ENCODE assay signal across 1 cellular context in the genomic region with DNA sequence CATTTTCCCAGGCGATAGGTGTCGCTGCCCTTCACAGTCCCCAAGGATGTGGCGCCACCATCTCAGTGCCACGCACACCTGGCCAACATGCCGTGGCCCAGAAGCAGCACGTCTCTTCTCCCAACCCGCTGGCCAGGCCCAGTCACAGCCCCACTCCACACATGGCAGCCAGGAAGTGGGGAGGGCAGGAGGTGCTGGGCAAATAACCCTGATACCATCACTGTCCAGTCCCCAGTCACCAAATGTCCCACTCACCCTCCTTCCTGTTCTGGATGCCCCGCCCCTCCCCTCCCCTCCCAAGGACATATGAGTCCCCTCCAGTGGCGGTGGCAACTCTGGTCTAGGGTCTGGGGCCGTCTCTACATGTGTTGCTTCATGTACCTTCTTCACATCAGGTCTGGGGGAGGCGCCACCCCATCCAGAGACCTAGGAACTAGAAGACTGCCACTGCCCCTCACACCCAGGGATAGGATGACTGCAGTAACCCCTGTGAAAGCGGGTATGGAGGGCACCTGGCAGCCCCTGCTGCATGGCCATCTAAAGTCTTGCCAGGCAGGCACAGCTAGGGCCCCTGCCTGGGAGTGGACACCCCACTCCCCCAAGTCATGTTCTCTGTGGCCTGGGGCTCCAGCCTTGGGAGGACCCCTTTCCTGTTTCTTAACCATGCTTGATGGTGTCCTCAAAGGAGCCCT.
A peak's percentile ranks its signal among the peaks of the same experiment; 100 is the strongest.
TF ChIP-seq lines count a peak whose summit lies in the region.

No MANE protein-coding gene starts in this region.

TF ChIP-seq in K562, 482 proteins besides CTCF, POLR2A, EP300 and RAD21 (continued from another document):
- TF ChIP-seq ZBTB11 (CRISPR knock-in tag; IDR thresholded peaks at IDR 0.05) (peak in 2 of 3 experiments; percentile 63 to 67; a peak in 4 of 6 replicates), ETV6 (IDR thresholded peaks at IDR 0.05; ENCODE audit: borderline replicate concordance in 1 of 2, low read depth in 2 of 2, low read length in 1 of 2) (no peak), ETV6 (CRISPR knock-in tag; IDR thresholded peaks at IDR 0.05; ENCODE audit: borderline replicate concordance) (no peak), NCOA1 (IDR thresholded peaks at IDR 0.05; ENCODE audit: low read depth) (no peak), GABPB1 (CRISPR knock-in tag; IDR thresholded peaks at IDR 0.05) (peak; percentile 73; the same call in 1 of the 2 replicates), BMI1 (IDR thresholded peaks at IDR 0.05; ENCODE audit: low read length) (no peak), MCM2 (IDR thresholded peaks at IDR 0.05; ENCODE audit: low read depth) (no peak), TARDBP (IDR thresholded peaks at IDR 0.05) (no peak), ZNF124 (CRISPR knock-in tag; IDR thresholded peaks at IDR 0.05) (no peak), NUFIP1 (IDR thresholded peaks at IDR 0.05; ENCODE audit: partially characterized antibody) (no peak)
- TF ChIP-seq, protein P1, sequence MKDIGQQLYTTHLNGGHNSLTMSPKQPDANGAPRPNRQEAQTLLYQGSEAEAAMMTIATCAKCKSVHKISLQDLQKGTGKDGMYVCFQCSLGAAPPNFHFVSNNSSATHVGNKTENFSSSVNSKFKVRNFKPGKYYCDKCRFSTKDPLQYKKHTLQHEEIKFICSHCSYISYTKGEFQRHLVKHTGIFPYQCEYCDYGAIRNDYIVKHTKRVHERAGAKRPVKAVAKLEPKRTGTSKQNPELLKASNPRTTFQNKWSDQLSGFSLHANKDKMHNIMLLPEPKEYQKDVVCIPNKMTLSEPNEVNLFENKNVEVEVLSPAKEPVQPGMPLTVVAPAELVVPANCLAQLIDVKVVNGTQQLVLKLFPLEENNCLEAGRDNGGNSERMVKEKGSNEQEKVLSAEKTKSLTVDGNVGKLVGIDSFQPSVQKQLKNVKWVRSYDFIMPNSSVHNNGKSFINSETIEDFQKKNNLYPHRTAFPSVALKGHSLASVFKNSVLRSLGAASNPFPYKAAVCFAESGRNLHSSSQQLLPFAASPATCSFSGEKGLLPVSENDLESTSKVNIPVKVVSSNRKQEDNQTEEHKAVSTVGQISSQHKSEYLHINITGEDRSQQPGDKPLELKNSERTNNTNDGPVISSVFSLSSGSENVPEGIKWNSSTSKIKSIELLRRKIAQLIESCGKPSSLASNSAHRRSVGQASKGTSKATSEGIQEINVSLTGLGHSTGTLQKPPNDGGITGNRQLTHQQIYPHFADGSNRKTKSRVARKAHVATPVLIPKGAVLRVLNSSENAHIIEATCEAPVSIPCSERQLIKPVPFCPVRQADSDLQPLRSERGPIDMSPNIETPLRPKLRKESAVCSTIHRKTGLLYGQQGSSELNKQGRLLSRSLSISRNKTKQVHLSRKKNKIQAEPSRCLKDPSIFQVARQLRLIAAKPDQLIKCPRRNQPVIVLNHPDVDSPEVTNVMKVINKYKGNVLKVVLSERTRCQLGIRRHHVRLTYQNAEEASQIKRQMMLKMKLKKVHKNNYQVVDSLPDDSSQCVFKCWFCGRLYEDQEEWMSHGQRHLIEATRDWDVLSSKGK (CRISPR knock-in tag; IDR thresholded peaks at IDR 0.05) = no peak
